In the genomic region with DNA sequence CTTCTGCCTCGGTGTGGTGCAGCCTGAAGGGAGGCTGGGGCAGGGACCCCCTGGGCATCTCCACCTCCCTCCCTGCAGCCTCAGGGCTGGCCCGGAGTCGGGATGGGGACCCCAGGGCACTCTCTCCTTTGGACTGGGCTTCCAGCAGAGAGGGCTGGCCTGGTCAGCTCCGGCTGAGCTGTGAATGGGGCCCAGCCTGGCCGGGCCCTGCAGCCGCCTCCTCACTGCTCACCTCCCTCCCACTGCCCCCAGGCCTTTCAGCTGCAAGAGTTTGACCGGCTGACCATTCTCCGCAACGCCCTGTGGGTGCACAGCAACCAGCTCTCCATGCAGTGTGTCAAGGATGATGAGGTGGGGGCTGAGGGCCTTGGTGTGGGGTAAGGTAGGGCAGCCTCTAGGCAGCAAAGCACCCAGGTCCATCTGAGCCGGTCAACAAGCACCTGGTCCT, we compare ENCODE assay signal across 13 cellular contexts. TPM values are rescaled to one million over a fixed set of nuclear protein-coding genes. Genes with fewer than 3 reads are reported as not detected.
DNase-seq lines count a peak whose midpoint lies in the region; ATAC-seq, FAIRE-seq and TF ChIP-seq lines count a peak whose summit lies in the region.
"Had no signal": no experiment of that assay in that cellular context is flagged by ENCODE, and none has a peak within 500 bp of the region (broad histone marks: within the 10 kb centered on the region; RNA-seq: fewer than 3 reads in every experiment).

No MANE protein-coding gene starts in this region.

- no peaks in the 10 kb centered on the region for H3K79me2 ChIP-seq in H1 (ENCODE audit: control insufficient read depth in 1 of 2, insufficient read depth in 2 of 2, low read length in 2 of 2)

- peak overlapping the region; percentile 60; the same call in 1 of the 2 replicates for H2BK12ac ChIP-seq in H1 (ENCODE audit: low read depth, low read length)

- no peak overlapping the region for H3K4ac ChIP-seq in H1 (replicated peaks; ENCODE audit: insufficient read length, low read depth, low read length)

- no peak for ATAC-seq in HG02884 (IDR thresholded peaks at IDR 0.05; ENCODE audit: unreplicated experiment)
- no peak for ATAC-seq in GM18502 (IDR thresholded peaks at IDR 0.05; ENCODE audit: poor library complexity, unreplicated experiment)

- H3K4me2 ChIP-seq in H1 (ENCODE audit: insufficient read depth in 1 of 2, low read depth in 2 of 2, low read length in 2 of 2) = no peak overlapping the region

- intact Hi-C loops in sigmoid colon (cut with DNase I) = no loop called here

- H3K9me3 ChIP-seq in KOPT-K1 (ENCODE audit: insufficient read depth, low read length, poor library complexity, severe bottlenecking) = no peaks in the 10 kb centered on the region
- no peaks in the 10 kb centered on the region for H3K9me3 ChIP-seq in H1 (ENCODE audit: insufficient read depth in 2 of 2, low read depth in 1 of 2, low read length in 1 of 2)
- no peaks in the 10 kb centered on the region for H3K9me3 ChIP-seq in sigmoid colon
- H3K9me3 ChIP-seq: thoracic aorta had no signal

- peak overlapping the region; percentile 47 for H4K91ac ChIP-seq in H1 (replicated peaks; ENCODE audit: insufficient read length, low read length)

- peaks cover 0 to 7% (median 0%) of the 10 kb centered on the region in 4 experiments; a peak in 4 of 7 replicates for H3K27me3 ChIP-seq in H1 (replicated peaks in 1 of 4; ENCODE audit: control insufficient read depth in 3 of 4, extremely low read depth in 1 of 4, insufficient read depth in 3 of 4, low read length in 3 of 4)
- peaks cover 0 to 6% (median 4%) of the 10 kb centered on the region in 3 donors for H3K27me3 ChIP-seq in sigmoid colon

- H3K27ac ChIP-seq in KOPT-K1 (ENCODE audit: low read depth, low read length, poor library complexity, severe bottlenecking) (peak overlapping the region; percentile 64), H1 (ENCODE audit: low read depth, low read length) (no peak overlapping the region), sigmoid colon (no peak overlapping the region)
- H3K27ac ChIP-seq: thoracic aorta had no signal

- FAIRE-seq in H1 (lab: Jason Lieb, UNC) = no peak
- FAIRE-seq: A204.1 had no signal

- no peak overlapping the region; the same call in 1 of the 2 replicates for H3K18ac ChIP-seq in H1 (ENCODE audit: extremely low read depth, low read length)

- H3K23ac ChIP-seq in H1 (ENCODE audit: insufficient read length) = no peak overlapping the region

- H3K56ac ChIP-seq in H1 (replicated peaks; ENCODE audit: insufficient read length, low read depth, low read length) = no peak overlapping the region

- H2BK20ac ChIP-seq in H1 (ENCODE audit: low read length) = no peak overlapping the region

- TF ChIP-seq EP300 in H1 (IDR thresholded peaks at IDR 0.05; ENCODE audit: borderline replicate concordance in 1 of 2, low read depth in 2 of 2, low read length in 2 of 2) (no peak), sigmoid colon (IDR thresholded peaks at IDR 0.05) (no peak)

- H2AFZ ChIP-seq in H1 (ENCODE audit: low read length) = no peak overlapping the region

- TF ChIP-seq RAD21 in H1 (IDR thresholded peaks at IDR 0.05 in 1 of 2, conservative IDR thresholded peaks at IDR 0.05 in 1 of 2; ENCODE audit: low read depth in 2 of 2, low read length in 2 of 2) = no peak

- H3K36me3 ChIP-seq in KOPT-K1 (ENCODE audit: insufficient read depth, low read length) = peaks cover 14% of the 10 kb centered on the region; the same call in 1 of the 2 replicates
- H3K36me3 ChIP-seq in H1 (ENCODE audit: control insufficient read depth in 2 of 4, insufficient read depth in 4 of 4, low read length in 3 of 4) = no peaks in the 10 kb centered on the region
- peaks cover 0 to under 1% (median 0%) of the 10 kb centered on the region in 4 donors for H3K36me3 ChIP-seq in sigmoid colon

- H4K5ac ChIP-seq in H1 (ENCODE audit: insufficient read length, low read depth, low read length) = no peak overlapping the region

- H3K4me3 ChIP-seq in H1 (ENCODE audit: extremely low read depth in 1 of 4, insufficient read depth in 2 of 4, low read depth in 3 of 4, low read length in 4 of 4) (no peak overlapping the region), sigmoid colon (no peak overlapping the region)
- H3K4me3 ChIP-seq: thoracic aorta had no signal

- H2BK5ac ChIP-seq in H1 (ENCODE audit: low read depth, low read length) = no peak overlapping the region

- DNase-seq in activated CD4-positive, CD25-positive, alpha-beta regulatory T cell treated with anti-CD3 and anti-CD28 coated beads, Interleukin-2, amount 50 U/mL, for 72 hours = peak; percentile 24
- DNase-seq in activated CD4-positive, CD25-positive, alpha-beta regulatory T cell (lab: John Stamatoyannopoulos, UW) = no peak
- DNase-seq in H1 (ENCODE audit: low read depth in 1 of 2, low spot score in 2 of 2) (peak in 1 of 2 experiments; percentile 46), sigmoid colon (peak; percentile 61), NOMO-1 treated with DMSO at 0.1 percent for 48 hours (lab: John Stamatoyannopoulos, UW; ENCODE audit: unreplicated experiment) (no peak)
- DNase-seq: hippocampal formation, mesenchymal stem cell, NCI-H1930 had no signal

- CTCF ChIA-PET in H1 (lab: Charles Lee; ENCODE audit: partially characterized antibody) = interaction anchor here (0.6 to 2.9 kb wide), 10 partner anchors 10 to 812 kb away, joined by 3 to 8 read pairs (median 3); no protein-coding TSS in a partner anchor

- no peak overlapping the region; a peak in 1 of 7 replicates for H3K9ac ChIP-seq in H1 (replicated peaks in 1 of 4; ENCODE audit: extremely low read depth in 1 of 4, low read depth in 3 of 4, low read length in 3 of 4)

- no peaks in the 10 kb centered on the region for H3K79me1 ChIP-seq in H1 (ENCODE audit: low read depth, low read length)

- TF ChIP-seq POLR2A in H1 (IDR thresholded peaks at IDR 0.05; ENCODE audit: control extremely low read depth in 1 of 2, low read depth in 2 of 2, low read length in 2 of 2) = no peak
- no peak for TF ChIP-seq POLR2A in sigmoid colon (IDR thresholded peaks at IDR 0.05)

- peaks cover 0 to 26% (median 17%) of the 10 kb centered on the region in 4 experiments; a peak in 6 of 7 replicates for H3K4me1 ChIP-seq in H1 (replicated peaks in 1 of 4; ENCODE audit: control insufficient read depth in 3 of 4, insufficient read depth in 4 of 4, low read length in 3 of 4)
- peaks cover 0 to 19% (median 11%) of the 10 kb centered on the region in 4 donors for H3K4me1 ChIP-seq in sigmoid colon

- TF ChIP-seq CTCF in H1 (IDR thresholded peaks at IDR 0.05; ENCODE audit: control extremely low read depth in 1 of 3, insufficient read depth in 1 of 3, low read depth in 1 of 3, low read length in 3 of 3) (no peak), sigmoid colon (IDR thresholded peaks at IDR 0.05) (no peak)

- H2BK120ac ChIP-seq in H1 (replicated peaks; ENCODE audit: low read depth, low read length) = no peak overlapping the region

- WGBS in H1 (ENCODE audit: extremely low coverage in 1 of 2, insufficient coverage in 1 of 2, insufficient read length in 1 of 2, insufficient replicate concordance in 2 of 2, low coverage in 1 of 2, low lambda C conversion rate in 2 of 2, missing lambda C conversion rate in 1 of 2), 2 experiments = 89% methylated on average over 9 of the region's 10 CpGs; no CpG with 5 or more reads in 1 of the 2 experiments
- WGBS in sigmoid colon, 2 donors = 87 to 91% methylated on average over 10 of the region's 10 CpGs

- H2AK5ac ChIP-seq in H1 (ENCODE audit: low read depth, low read length) = 0 out of 2 replicates have a peak overlapping the region, but pooled peaks have one; percentile 24

- POLR2A ChIA-PET in H1 (lab: Charles Lee; ENCODE audit: partially characterized antibody) = interaction anchor here (1.2 to 1.3 kb wide), 2 partner anchors 39 to 40 kb away, joined by 3 to 4 read pairs; a partner anchor contains a TSS

- H3K23me2 ChIP-seq in H1 (ENCODE audit: low read depth, low read length) = peaks cover 4% of the 10 kb centered on the region; the same call in 1 of the 2 replicates

- peak overlapping the region; percentile 31; the same call in 1 of the 2 replicates for H4K8ac ChIP-seq in H1 (ENCODE audit: extremely low read depth, insufficient read depth, low read length)

- H2BK15ac ChIP-seq in H1 (ENCODE audit: low read length) = no peak overlapping the region

- H3K14ac ChIP-seq in H1 (ENCODE audit: insufficient read length) = no peak overlapping the region

- no peaks in the 10 kb centered on the region for H4K20me1 ChIP-seq in H1 (replicated peaks in 1 of 2; ENCODE audit: control insufficient read depth in 1 of 2, insufficient read depth in 2 of 2, low read length in 2 of 2)

TF ChIP-seq in H1, 55 proteins besides CTCF, POLR2A, EP300 and RAD21 (continues in another document):
- TF ChIP-seq CEBPB (IDR thresholded peaks at IDR 0.05; ENCODE audit: low read depth, low read length) (no peak), ASH2L (IDR thresholded peaks at IDR 0.05; ENCODE audit: low read length) (no peak), EGR1 (IDR thresholded peaks at IDR 0.05; ENCODE audit: borderline replicate concordance, low read depth, low read length) (no peak), KDM5A (IDR thresholded peaks at IDR 0.05; ENCODE audit: low read length) (no peak), JUN (IDR thresholded peaks at IDR 0.05; ENCODE audit: low read depth, low read length) (no peak), SIRT6 (IDR thresholded peaks at IDR 0.05; ENCODE audit: low read length) (no peak)

RNA-seq across cellular contexts. Expression of a gene that starts 36.0 kb away (rescaled TPM):
- total RNA-seq in H1 (2021; fragmentation: NEBNext Ultra II Directional; extraction: Animal tissue kit (Norgen Biotek cat#: 25700)) = 0.63 and 1.8 TPM in 2 replicates
- polyA plus RNA-seq in H1 (2011; rRNA removed) (1.6 and 3.0 TPM in 2 replicates), sigmoid colon (10 to 100 TPM in 1 of 3 donors, 1 to 10 TPM in 2; 2.1 to 10.4 (median 6.6) TPM)
- 2.1 TPM for polyA plus RNA-seq in H1 (2011; cell fraction: cytosol; rRNA removed)
- 4.1 TPM for polyA plus RNA-seq in H1 (2011; cell fraction: nucleus; rRNA removed)
- polyA plus RNA-seq in H1 (2012, experiment 1 of 2) = 1.2 to 3.1 TPM (median 2.2 TPM) in 3 of 4 replicates, not detected in the other
- polyA plus RNA-seq in H1 (2012, experiment 2 of 2) = 1.1 TPM
- 0.95 TPM for polyA plus RNA-seq in H1 (2013, experiment 1 of 2)
- polyA plus RNA-seq in H1 (2013, experiment 2 of 2) = 1.7 TPM
- polyA minus RNA-seq in H1 (2011; rRNA and poly(A)+ RNA removed) = 0.32 and 0.60 TPM in 2 replicates
- not detected for polyA minus RNA-seq in H1 (2011; cell fraction: cytosol; rRNA and poly(A)+ RNA removed)
- 1.1 TPM for polyA minus RNA-seq in H1 (2011; cell fraction: nucleus; rRNA and poly(A)+ RNA removed)
- 10 to 100 TPM in 1 of 4 donors, 1 to 10 TPM in 3; 4.6 to 14.3 (median 7.7) TPM for total RNA-seq in sigmoid colon

RNA-seq across cellular contexts. Expression of a gene that starts 40.0 kb away (rescaled TPM):
- total RNA-seq in H1 (2021; fragmentation: NEBNext Ultra II Directional; extraction: Animal tissue kit (Norgen Biotek cat#: 25700)) = 107 and 112 TPM in 2 replicates
- polyA plus RNA-seq in H1 (2011; rRNA removed) (172 and 238 TPM in 2 replicates), sigmoid colon (100 to 1,000 TPM; 147 to 402 (median 255) TPM)
- polyA plus RNA-seq in H1 (2011; cell fraction: cytosol; rRNA removed) = 185 TPM
- polyA plus RNA-seq in H1 (2011; cell fraction: nucleus; rRNA removed) = 71.9 TPM
- polyA plus RNA-seq in H1 (2012, experiment 1 of 2) = 145 to 155 TPM (median 153 TPM) in 4 replicates
- polyA plus RNA-seq in H1 (2012, experiment 2 of 2) = 35.1 TPM
- polyA plus RNA-seq in H1 (2013, experiment 1 of 2) = 119 TPM
- polyA plus RNA-seq in H1 (2013, experiment 2 of 2) = 154 TPM
- 197 and 215 TPM in 2 replicates for polyA minus RNA-seq in H1 (2011; rRNA and poly(A)+ RNA removed)
- polyA minus RNA-seq in H1 (2011; cell fraction: cytosol; rRNA and poly(A)+ RNA removed) = 77.6 TPM
- polyA minus RNA-seq in H1 (2011; cell fraction: nucleus; rRNA and poly(A)+ RNA removed) = 44.1 TPM
- total RNA-seq in sigmoid colon = 100 to 1,000 TPM; 129 to 220 (median 157) TPM

Comparison
In these comparisons a context has a peak if more than half of its experiments do, and no peak if none do; other contexts are left out.
1. DNase-seq: peak in activated CD4-positive, CD25-positive, alpha-beta regulatory T cell treated with anti-CD3 and anti-CD28 coated beads, Interleukin-2, amount 50 U/mL, for 72 hours (single experiment) and sigmoid colon (single experiment); none in activated CD4-positive, CD25-positive, alpha-beta regulatory T cell (0 of 4) and NOMO-1 treated with DMSO at 0.1 percent for 48 hours (single experiment).